In genomic region chr19:10110972-10111317, GRCh38 we compare ENCODE assay signal across 16 cellular contexts. TPM values are rescaled to one million over a fixed set of nuclear protein-coding genes. Genes with fewer than 3 reads are reported as not detected.
DNase-seq lines count a peak whose midpoint lies in the region; ATAC-seq and TF ChIP-seq lines count a peak whose summit lies in the region.
"Had no signal": no experiment of that assay in that cellular context is flagged by ENCODE, and none has a peak within 500 bp of the region (broad histone marks: within the 10 kb centered on the region; RNA-seq: fewer than 3 reads in every experiment).

No MANE protein-coding gene starts in this region.

- no peaks in the 10 kb centered on the region for H3K9me3 Mint-ChIP-seq in activated CD8-positive, alpha-beta memory T cell treated with anti-CD3 and anti-CD28 coated beads, Interleukin-2, amount 10 ng/mL, durations not matched to agents 7 days and 5 days (ENCODE audit: low read depth)
- no peaks in the 10 kb centered on the region for H3K9me3 Mint-ChIP-seq in activated CD4-positive, alpha-beta memory T cell treated with anti-CD3 and anti-CD28 coated beads, Interleukin-2, amount 10 ng/mL, durations not matched to agents 7 days and 5 days
- H3K9me3 Mint-ChIP-seq in neural progenitor cell: no peaks in the 10 kb centered on the region
- H3K9me3 Mint-ChIP-seq: H9 had no signal

- peaks cover 7% of the 10 kb centered on the region for H3K4me1 ChIP-seq in neural progenitor cell

- peaks cover 57% of the 10 kb centered on the region for H3K36me3 Mint-ChIP-seq in activated CD8-positive, alpha-beta memory T cell treated with anti-CD3 and anti-CD28 coated beads, Interleukin-2, amount 10 ng/mL, durations not matched to agents 7 days and 5 days
- peaks cover 68% of the 10 kb centered on the region for H3K36me3 Mint-ChIP-seq in activated CD4-positive, alpha-beta memory T cell treated with anti-CD3 and anti-CD28 coated beads, Interleukin-2, amount 10 ng/mL, durations not matched to agents 7 days and 5 days (ENCODE audit: low read depth)
- H3K36me3 Mint-ChIP-seq in neural progenitor cell: peaks cover 16% of the 10 kb centered on the region

- peaks cover 25% of the 10 kb centered on the region for H3K79me2 ChIP-seq in neural progenitor cell (ENCODE audit: low read depth)

- no peaks in the 10 kb centered on the region for H3K9me3 ChIP-seq in neural progenitor cell (ENCODE audit: low read depth)
- H3K9me3 ChIP-seq: heart right ventricle, upper lobe of right lung had no signal

- H3K4me3 Mint-ChIP-seq in activated CD8-positive, alpha-beta memory T cell treated with anti-CD3 and anti-CD28 coated beads, Interleukin-2, amount 10 ng/mL, durations not matched to agents 7 days and 5 days: peak overlapping the region; percentile 87
- peak overlapping the region; percentile 70 for H3K4me3 Mint-ChIP-seq in activated CD4-positive, alpha-beta memory T cell treated with anti-CD3 and anti-CD28 coated beads, Interleukin-2, amount 10 ng/mL, durations not matched to agents 7 days and 5 days
- H3K4me3 Mint-ChIP-seq in neural progenitor cell: peak overlapping the region; percentile 53
- H3K4me3 Mint-ChIP-seq: H9 had no signal

- H3K27me3 Mint-ChIP-seq in activated CD8-positive, alpha-beta memory T cell treated with anti-CD3 and anti-CD28 coated beads, Interleukin-2, amount 10 ng/mL, durations not matched to agents 7 days and 5 days: no peaks in the 10 kb centered on the region
- H3K27me3 Mint-ChIP-seq in activated CD4-positive, alpha-beta memory T cell treated with anti-CD3 and anti-CD28 coated beads, Interleukin-2, amount 10 ng/mL, durations not matched to agents 7 days and 5 days: no peaks in the 10 kb centered on the region
- H3K27me3 Mint-ChIP-seq in neural progenitor cell (ENCODE audit: insufficient read depth, low read depth): peaks cover 10% of the 10 kb centered on the region

- no peak for TF ChIP-seq CTCF in neural progenitor cell (IDR thresholded peaks at IDR 0.05)

- no peak overlapping the region for H3K4me3 ChIP-seq in neural progenitor cell

- peaks cover 15% of the 10 kb centered on the region for H4K20me1 ChIP-seq in neural progenitor cell (ENCODE audit: low read depth)

- CTCF ChIA-PET in activated CD8-positive, alpha-beta memory T cell treated with anti-CD3 and anti-CD28 coated beads, Interleukin-2, amount 10 ng/mL, durations not matched to agents 7 days and 5 days (lab: Charles Lee): interaction anchor here (0.8 to 7.6 kb wide), 6 partner anchors 9 to 148 kb away, joined by 3 to 147 read pairs (median 10); partner anchors contain the start of gene ANGPTL6
- CTCF ChIA-PET in activated CD4-positive, alpha-beta memory T cell treated with anti-CD3 and anti-CD28 coated beads, Interleukin-2, amount 10 ng/mL, durations not matched to agents 7 days and 5 days (lab: Charles Lee): interaction anchor here (3.6 to 9.3 kb wide), 2 partner anchors 14 to 179 kb away, joined by 23 to 72 read pairs; no protein-coding TSS in a partner anchor

- H3K27ac ChIP-seq in neural progenitor cell: no peak overlapping the region
- H3K27ac ChIP-seq: epithelial cell of prostate, upper lobe of right lung had no signal

- H3K27ac Mint-ChIP-seq in activated CD8-positive, alpha-beta memory T cell treated with anti-CD3 and anti-CD28 coated beads, Interleukin-2, amount 10 ng/mL, durations not matched to agents 7 days and 5 days: peak overlapping the region; percentile 98
- H3K27ac Mint-ChIP-seq in activated CD4-positive, alpha-beta memory T cell treated with anti-CD3 and anti-CD28 coated beads, Interleukin-2, amount 10 ng/mL, durations not matched to agents 7 days and 5 days: peak overlapping the region; percentile 95
- H3K27ac Mint-ChIP-seq in neural progenitor cell: no peak overlapping the region

- no peak overlapping the region for H3K9ac ChIP-seq in neural progenitor cell

- H3K4me2 ChIP-seq in neural progenitor cell: no peak overlapping the region

- no peaks in the 10 kb centered on the region for H3K36me3 ChIP-seq in neural progenitor cell

- no peak for DNase-seq in activated CD8-positive, alpha-beta memory T cell treated with anti-CD3 and anti-CD28 coated beads, Interleukin-2, amount 10 ng/mL, durations not matched to agents 7 days and 5 days
- no peak for DNase-seq in activated CD8-positive, alpha-beta memory T cell treated with anti-CD3 and anti-CD28 coated beads for 24 hours
- no peak for DNase-seq in activated CD4-positive, alpha-beta memory T cell treated with anti-CD3 and anti-CD28 coated beads, Interleukin-2, amount 10 ng/mL, durations not matched to agents 7 days and 5 days
- no peak for DNase-seq in neural progenitor cell (ENCODE audit: low spot score)
- DNase-seq in foreskin melanocyte: no peak
- DNase-seq in NOMO-1 (lab: John Stamatoyannopoulos, UW; ENCODE audit: unreplicated experiment in 2 of 2): no peak
- DNase-seq: DMS153, H9, heart right ventricle, NCI-H226, T1000 had no signal

- peaks cover 73% of the 10 kb centered on the region for H3K4me1 Mint-ChIP-seq in activated CD8-positive, alpha-beta memory T cell treated with anti-CD3 and anti-CD28 coated beads, Interleukin-2, amount 10 ng/mL, durations not matched to agents 7 days and 5 days
- peaks cover 74% of the 10 kb centered on the region for H3K4me1 Mint-ChIP-seq in activated CD4-positive, alpha-beta memory T cell treated with anti-CD3 and anti-CD28 coated beads, Interleukin-2, amount 10 ng/mL, durations not matched to agents 7 days and 5 days
- peaks cover 8% of the 10 kb centered on the region for H3K4me1 Mint-ChIP-seq in neural progenitor cell

- ATAC-seq in activated CD8-positive, alpha-beta memory T cell treated with anti-CD3 and anti-CD28 coated beads, Interleukin-2, amount 10 ng/mL, durations not matched to agents 7 days and 5 days: no peak
- ATAC-seq: heart right ventricle, left lobe of liver had no signal

- H2AFZ ChIP-seq in neural progenitor cell (replicated peaks): no peak overlapping the region

- POLR2A ChIA-PET in activated CD4-positive, alpha-beta memory T cell treated with anti-CD3 and anti-CD28 coated beads, Interleukin-2, amount 10 ng/mL, durations not matched to agents 7 days and 5 days (lab: Charles Lee): interaction anchor here (1.2 to 10.1 kb wide), 3 partner anchors 6 to 83 kb away, joined by 5 to 96 read pairs (median 52); partner anchors contain the start of genes ANGPTL6, DNMT1 and PPAN

- no peaks in the 10 kb centered on the region for H3K27me3 ChIP-seq in neural progenitor cell
- H3K27me3 ChIP-seq: heart right ventricle, upper lobe of right lung had no signal

- peaks cover 39% of the 10 kb centered on the region for H3F3A ChIP-seq in neural progenitor cell (ENCODE audit: low read depth)

RNA-seq across cellular contexts. Expression of gene P2RY11, which starts 0.5 kb away (rescaled TPM):
- total RNA-seq in activated CD8-positive, alpha-beta memory T cell treated with anti-CD3 and anti-CD28 coated beads, Interleukin-2, amount 10 ng/mL, durations not matched to agents 7 days and 5 days: 10 to 100 TPM; 36.0 to 43.7 TPM
- total RNA-seq in activated CD4-positive, alpha-beta memory T cell treated with anti-CD3 and anti-CD28 coated beads, Interleukin-2, amount 10 ng/mL, durations not matched to agents 7 days and 5 days: 10 to 100 TPM; 33.2 to 33.5 TPM
- 2.2 TPM in 1 of 2 replicates, not detected in the other for total RNA-seq in neural progenitor cell (ENCODE audit: low replicate concordance)

RNA-seq across cellular contexts. Expression of gene PPAN, which starts 4.8 kb away (rescaled TPM):
- 100 to 1,000 TPM in 1 of 2 experiments, 10 to 100 TPM in 1; 98.5 to 115 TPM for total RNA-seq in activated CD8-positive, alpha-beta memory T cell treated with anti-CD3 and anti-CD28 coated beads, Interleukin-2, amount 10 ng/mL, durations not matched to agents 7 days and 5 days
- 10 to 100 TPM; 74.3 to 75.6 TPM for total RNA-seq in activated CD4-positive, alpha-beta memory T cell treated with anti-CD3 and anti-CD28 coated beads, Interleukin-2, amount 10 ng/mL, durations not matched to agents 7 days and 5 days
- 6.6 and 23.3 TPM in 2 replicates for total RNA-seq in neural progenitor cell (ENCODE audit: low replicate concordance)

RNA-seq across cellular contexts. Expression of gene ANGPTL6, which starts 8.5 kb away (rescaled TPM):
- 1 to 10 TPM; 2.7 to 3.3 TPM for total RNA-seq in activated CD8-positive, alpha-beta memory T cell treated with anti-CD3 and anti-CD28 coated beads, Interleukin-2, amount 10 ng/mL, durations not matched to agents 7 days and 5 days
- total RNA-seq in activated CD4-positive, alpha-beta memory T cell treated with anti-CD3 and anti-CD28 coated beads, Interleukin-2, amount 10 ng/mL, durations not matched to agents 7 days and 5 days: 1 to 10 TPM; 2.4 TPM
- 0.09 TPM in 1 of 2 replicates, not detected in the other for total RNA-seq in neural progenitor cell (ENCODE audit: low replicate concordance)
- total RNA-seq: A673, osteoblast had no signal

RNA-seq across cellular contexts. Expression of gene EIF3G, which starts 8.8 kb away (rescaled TPM):
- 100 to 1,000 TPM; 216 to 256 TPM for total RNA-seq in activated CD8-positive, alpha-beta memory T cell treated with anti-CD3 and anti-CD28 coated beads, Interleukin-2, amount 10 ng/mL, durations not matched to agents 7 days and 5 days
- 100 to 1,000 TPM; 202 to 203 TPM for total RNA-seq in activated CD4-positive, alpha-beta memory T cell treated with anti-CD3 and anti-CD28 coated beads, Interleukin-2, amount 10 ng/mL, durations not matched to agents 7 days and 5 days
- total RNA-seq in neural progenitor cell (ENCODE audit: low replicate concordance): 170 and 215 TPM in 2 replicates

RNA-seq across cellular contexts. Expression of gene SHFL, which starts 24.8 kb away (rescaled TPM):
- total RNA-seq in activated CD8-positive, alpha-beta memory T cell treated with anti-CD3 and anti-CD28 coated beads, Interleukin-2, amount 10 ng/mL, durations not matched to agents 7 days and 5 days: 100 to 1,000 TPM in 1 of 2 experiments, 10 to 100 TPM in 1; 95.3 to 146 TPM
- total RNA-seq in activated CD4-positive, alpha-beta memory T cell treated with anti-CD3 and anti-CD28 coated beads, Interleukin-2, amount 10 ng/mL, durations not matched to agents 7 days and 5 days: 100 to 1,000 TPM; 103 to 108 TPM
- 0.15 and 2.0 TPM in 2 replicates for total RNA-seq in neural progenitor cell (ENCODE audit: low replicate concordance)

Comparison
In these comparisons a context has a peak if more than half of its experiments do, and no peak if none do; other contexts are left out.
1. RNA of gene P2RY11, which starts 0.5 kb away (total RNA-seq): 36.0 to 43.7 TPM in activated CD8-positive, alpha-beta memory T cell treated with anti-CD3 and anti-CD28 coated beads, Interleukin-2, amount 10 ng/mL, durations not matched to agents 7 days and 5 days and 33.2 to 33.5 TPM in activated CD4-positive, alpha-beta memory T cell treated with anti-CD3 and anti-CD28 coated beads, Interleukin-2, amount 10 ng/mL, durations not matched to agents 7 days and 5 days; 2.2 TPM in neural progenitor cell; every median in the first group is over 10 times any median in the second.
2. Peak in every context shown above with its lines, with median percentiles within 50 percentile points of each other: H3K4me3 Mint-ChIP-seq.